ENCODE assay signal across 10 cellular contexts in genomic region chr7:130881091-130881798, GRCh38.
DNase-seq lines count a peak whose midpoint lies in the region; ATAC-seq and TF ChIP-seq lines count a peak whose summit lies in the region.
"Had no signal": no experiment of that assay in that cellular context is flagged by ENCODE, and none has a peak within 500 bp of the region (broad histone marks: within the 10 kb centered on the region; RNA-seq: fewer than 3 reads in every experiment).

No MANE protein-coding gene starts in this region.

- H3K4me1 ChIP-seq in lower lobe of right lung (peaks cover 45% of the 10 kb centered on the region), thyroid gland (peaks cover 54 to 75% of the 10 kb centered on the region in 2 donors)
- H3K4me1 ChIP-seq: parathyroid adenoma had no signal

- H3K4me3 ChIP-seq in lower lobe of right lung (no peak overlapping the region), thyroid gland (replicated peaks in 1 of 3) (no peak overlapping the region)

- no peaks in the 10 kb centered on the region for H3K9me3 ChIP-seq in lower lobe of right lung
- H3K9me3 ChIP-seq in thyroid gland: no peaks in the 10 kb centered on the region

- no peaks in the 10 kb centered on the region for H3K27me3 ChIP-seq in lower lobe of right lung (ENCODE audit: low read depth)
- H3K27me3 ChIP-seq in thyroid gland: no peaks in the 10 kb centered on the region

- H3K27ac ChIP-seq in angular gyrus (ENCODE audit: low read depth, low read length): peak overlapping the region; percentile 58
- H3K27ac ChIP-seq in lower lobe of right lung: peak overlapping the region; percentile 21
- H3K27ac ChIP-seq in thyroid gland: peak overlapping the region; percentile 100
- H3K27ac ChIP-seq: parathyroid adenoma had no signal

- intact Hi-C loops in Right ventricle myocardium inferior (cut with DNase I) (no loop called here), cardiac septum (cut with DNase I) (no loop called here), lower lobe of right lung (cut with DNase I) (no loop called here), thyroid gland (cut with DNase I) (no loop called here)

- DNase-seq in Right ventricle myocardium inferior (ENCODE audit: missing footprints) (no peak), cardiac septum (ENCODE audit: low spot score) (no peak), lower lobe of right lung (no peak), thyroid gland (no peak), AML-193 (lab: John Stamatoyannopoulos, UW) (no peak)
- DNase-seq: T-helper 9 cell had no signal

- 59 to 65% methylated on average over 3 of the region's 3 CpGs for WGBS in thyroid gland, 2 donors

- TF ChIP-seq POLR2A in thyroid gland (IDR thresholded peaks at IDR 0.05): peak in 1 of 2 donors; percentile 47

- H3K36me3 ChIP-seq in lower lobe of right lung (peaks cover 97% of the 10 kb centered on the region), thyroid gland (peaks cover 23 to 26% of the 10 kb centered on the region in 2 donors)

- ATAC-seq in Right ventricle myocardium inferior (peak; percentile 6), lower lobe of right lung (peak in 1 of 2 donors; percentile 2), HG02759 (IDR thresholded peaks at IDR 0.05; ENCODE audit: unreplicated experiment) (no peak), HG02973 (IDR thresholded peaks at IDR 0.05; ENCODE audit: unreplicated experiment) (no peak)

- TF ChIP-seq CTCF in lower lobe of right lung (IDR thresholded peaks at IDR 0.05): no peak
- TF ChIP-seq CTCF in thyroid gland (IDR thresholded peaks at IDR 0.05): no peak

Comparison
In these comparisons a context has a peak if more than half of its experiments do, and no peak if none do; other contexts are left out.
1. H3K27ac ChIP-seq: peak in every context shown above with its lines; median percentile 100 in thyroid gland; 58 in angular gyrus; 21 in lower lobe of right lung.